ENCODE assay signal across 1 cellular context in genomic region chr10:26810435-26811026, GRCh38.
TF ChIP-seq lines count a peak whose summit lies in the region.

No MANE protein-coding gene starts in this region.

TF ChIP-seq in K562, 482 proteins besides CTCF, POLR2A, EP300 and RAD21 (continued from another document and continues in another):
- peak; percentile 51; the same call in 1 of the 2 replicates for TF ChIP-seq HCFC1 (IDR thresholded peaks at IDR 0.05; ENCODE audit: low read depth, low read length)
- TF ChIP-seq ZNF384 (IDR thresholded peaks at IDR 0.05; ENCODE audit: low read depth, low read length), result peak; percentile 55; the same call in 1 of the 2 replicates
- no peak for TF ChIP-seq PPARD (CRISPR knock-in tag; IDR thresholded peaks at IDR 0.05)
- peak; percentile 92 to 96 for TF ChIP-seq MNT (conservative IDR thresholded peaks at IDR 0.05)
- TF ChIP-seq NR1H2 (CRISPR knock-in tag; IDR thresholded peaks at IDR 0.05), result no peak
- peak; percentile 65; the same call in 1 of the 2 replicates for TF ChIP-seq ZKSCAN1 (IDR thresholded peaks at IDR 0.05; ENCODE audit: low read depth, low read length)
- peak; percentile 86 for TF ChIP-seq MAFF (IDR thresholded peaks at IDR 0.05; ENCODE audit: low read length)
- peak; percentile 25 for TF ChIP-seq HNRNPK (IDR thresholded peaks at IDR 0.05; ENCODE audit: low read depth, low read length, poor library complexity, severe bottlenecking)
- peak; percentile 49 for TF ChIP-seq PCBP2 (IDR thresholded peaks at IDR 0.05; ENCODE audit: low read depth, low read length, poor library complexity, severe bottlenecking)
- TF ChIP-seq AFF1 (IDR thresholded peaks at IDR 0.05; ENCODE audit: low read depth in 1 of 2, partially characterized antibody in 2 of 2), result peak in 1 of 2 experiments; percentile 29
- peak; percentile 68 for TF ChIP-seq SOX6 (IDR thresholded peaks at IDR 0.05)
- TF ChIP-seq FOSL1 (tag; conservative IDR thresholded peaks at IDR 0.05), result 0 out of 2 replicates have a peak, but pooled peaks have one; percentile 26
- no peak for TF ChIP-seq EZH2 (IDR thresholded peaks at IDR 0.05; ENCODE audit: borderline replicate concordance, low read depth, low read length)
- TF ChIP-seq NCOA2 (IDR thresholded peaks at IDR 0.05; ENCODE audit: partially characterized antibody in 2 of 2), result no peak
- peak; percentile 100 for TF ChIP-seq ZBTB40 (IDR thresholded peaks at IDR 0.05)
- TF ChIP-seq ZBTB40 (CRISPR knock-in tag; IDR thresholded peaks at IDR 0.05), result peak; percentile 99
- TF ChIP-seq RB1 (IDR thresholded peaks at IDR 0.05; ENCODE audit: low read depth), result no peak
- TF ChIP-seq LCOR (CRISPR knock-in tag; IDR thresholded peaks at IDR 0.05), result no peak
- 0 out of 2 replicates have a peak, but pooled peaks have one; percentile 41 for TF ChIP-seq HMBOX1 (IDR thresholded peaks at IDR 0.05)
- peak; percentile 95 for TF ChIP-seq ZNF316 (IDR thresholded peaks at IDR 0.05)
- TF ChIP-seq JUND (IDR thresholded peaks at IDR 0.05; ENCODE audit: borderline replicate concordance, low read depth, low read length), result peak; percentile 24; the same call in 1 of the 2 replicates
- TF ChIP-seq JUND (tag; IDR thresholded peaks at IDR 0.05; ENCODE audit: borderline replicate concordance, low read depth, low read length), result no peak
- TF ChIP-seq MAFG (tag; conservative IDR thresholded peaks at IDR 0.05), result peak; percentile 85
- TF ChIP-seq BCL6 (CRISPR knock-in tag; IDR thresholded peaks at IDR 0.05), result no peak
- peak; percentile 72 for TF ChIP-seq NFE2 (IDR thresholded peaks at IDR 0.05; ENCODE audit: low read depth)
- TF ChIP-seq NCOR1 (IDR thresholded peaks at IDR 0.05), result 0 out of 2 replicates have a peak, but pooled peaks have one; percentile 7
- TF ChIP-seq CC2D1A (IDR thresholded peaks at IDR 0.05), result 0 out of 2 replicates have a peak, but pooled peaks have one; percentile 27
- TF ChIP-seq CHAMP1 (IDR thresholded peaks at IDR 0.05), result peak; percentile 58; the same call in 1 of the 2 replicates
- TF ChIP-seq ZNF512 (tag; IDR thresholded peaks at IDR 0.05), result peak; percentile 52
- 0 out of 2 replicates have a peak, but pooled peaks have one; percentile 19 for TF ChIP-seq CXXC5 (CRISPR knock-in tag; IDR thresholded peaks at IDR 0.05)
- peak; percentile 39; the same call in 1 of the 2 replicates for TF ChIP-seq PKNOX1 (IDR thresholded peaks at IDR 0.05)
- 0 out of 4 replicates have a peak, but pooled peaks of 1 of the 2 experiments have one; percentile 38 for TF ChIP-seq SIN3A (IDR thresholded peaks at IDR 0.05; ENCODE audit: borderline replicate concordance in 2 of 2, control insufficient read depth in 1 of 2, low read depth in 2 of 2, low read length in 2 of 2)
- no peak for TF ChIP-seq HSF4 (CRISPR knock-in tag; IDR thresholded peaks at IDR 0.05; ENCODE audit: borderline replicate concordance)
- TF ChIP-seq FOXM1 (IDR thresholded peaks at IDR 0.05; ENCODE audit: low read depth), result 0 out of 2 replicates have a peak, but pooled peaks have one; percentile 36
- no peak for TF ChIP-seq FOXM1 (CRISPR knock-in tag; IDR thresholded peaks at IDR 0.05; ENCODE audit: low read depth)
- no peak for TF ChIP-seq GATAD2A (IDR thresholded peaks at IDR 0.05)
- no peak for TF ChIP-seq KDM4B (IDR thresholded peaks at IDR 0.05; ENCODE audit: borderline replicate concordance in 2 of 2, low read depth in 1 of 2)
- TF ChIP-seq FOXJ3 (CRISPR knock-in tag; IDR thresholded peaks at IDR 0.05), result peak; percentile 48; the same call in 1 of the 2 replicates
- peak; percentile 16 for TF ChIP-seq TBP (optimal IDR thresholded peaks at IDR 0.05; ENCODE audit: low read depth, low read length)
- peak; percentile 28; the same call in 1 of the 2 replicates for TF ChIP-seq DPF2 (IDR thresholded peaks at IDR 0.05)
- TF ChIP-seq TRIM28 (IDR thresholded peaks at IDR 0.05), result no peak
- TF ChIP-seq NFATC3 (IDR thresholded peaks at IDR 0.05), result peak; percentile 82; the same call in 1 of the 2 replicates
- TF ChIP-seq HDAC2 (IDR thresholded peaks at IDR 0.05), result peak; percentile 24; the same call in 1 of the 2 replicates
